24 cellular contexts compared by ENCODE assay signal in the genomic region with DNA sequence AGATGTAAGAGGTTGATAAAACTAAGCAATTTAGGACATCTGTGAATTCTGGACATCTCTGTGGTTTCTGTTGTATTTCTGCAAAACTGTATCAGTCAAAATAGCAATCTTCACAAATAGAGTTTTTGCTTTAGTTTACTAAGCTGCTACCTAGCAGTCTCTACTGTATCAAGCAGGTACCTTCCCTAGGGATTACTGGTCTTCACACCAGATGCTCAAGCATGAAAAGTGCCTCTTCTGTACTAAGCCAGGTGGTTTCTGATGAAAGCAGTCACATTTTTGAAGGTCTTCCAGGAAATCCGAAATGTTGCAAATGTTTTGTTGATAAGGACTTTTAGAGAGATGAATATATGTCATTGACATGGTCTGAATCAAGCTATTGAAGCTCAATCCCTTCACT.
A peak's percentile ranks its signal among the peaks of the same experiment; 100 is the strongest.
DNase-seq lines count a peak whose midpoint lies in the region; ATAC-seq and TF ChIP-seq lines count a peak whose summit lies in the region.
"Had no signal": no experiment of that assay in that cellular context is flagged by ENCODE, and none has a peak within 500 bp of the region (broad histone marks: within the 10 kb centered on the region; RNA-seq: fewer than 3 reads in every experiment).

No MANE protein-coding gene starts in this region.

- no peak for TF ChIP-seq CTCF in vagina (IDR thresholded peaks at IDR 0.05)

- H4K20me1 ChIP-seq in BLaER1, result no peaks in the 10 kb centered on the region

- H3K27me3 ChIP-seq in BLaER1 (no peaks in the 10 kb centered on the region), vagina (no peaks in the 10 kb centered on the region)
- H3K27me3 ChIP-seq: heart left ventricle, tibial artery had no signal

- no peaks in the 10 kb centered on the region for H3K36me3 ChIP-seq in BLaER1
- no peaks in the 10 kb centered on the region for H3K36me3 ChIP-seq in vagina
- H3K36me3 ChIP-seq: heart left ventricle, left ventricle myocardium inferior, tibial artery had no signal

- H3K9me3 ChIP-seq in BLaER1, result peaks cover 7% of the 10 kb centered on the region
- no peaks in the 10 kb centered on the region for H3K9me3 ChIP-seq in vagina
- H3K9me3 ChIP-seq: tibial artery had no signal

- TF ChIP-seq POLR2A in vagina (IDR thresholded peaks at IDR 0.05), result no peak

- peak overlapping the region; percentile 64; the same call in 1 of the 2 replicates for H3K27ac ChIP-seq in BLaER1
- no peak overlapping the region for H3K27ac ChIP-seq in vagina
- H3K27ac ChIP-seq: heart left ventricle, left ventricle myocardium inferior, tibial artery, VCaP had no signal

- ATAC-seq in GM18868 (IDR thresholded peaks at IDR 0.05; ENCODE audit: unreplicated experiment) (peak; percentile 36), HG03354 (IDR thresholded peaks at IDR 0.05; ENCODE audit: poor library complexity, severe bottlenecking, unreplicated experiment) (peak; percentile 51)
- ATAC-seq: CD8-positive, alpha-beta T cell; GM23338; heart left ventricle; HepG2; right cardiac atrium had no signal

- DNase-seq in NCI-H524 treated with DMSO at 0.1 percent for 48 hours (lab: John Stamatoyannopoulos, UW) (peak; percentile 56), vagina (ENCODE audit: extremely low spot score in 2 of 2) (no peak), NCI-H1417 treated with DMSO at 0.1 percent for 48 hours (lab: John Stamatoyannopoulos, UW) (no peak)
- DNase-seq in stimulated activated CD8-positive, alpha-beta memory T cell treated with anti-CD3 and anti-CD28 coated beads, Interleukin-4, amount 100 ng/mL, for 48 hours, result no peak
- DNase-seq in stimulated activated CD4-positive, alpha-beta T cell treated with anti-CD3 and anti-CD28 coated beads, Interleukin-12 subunit alpha, Interleukin-12 subunit beta, amount 100 ng/mL, for 4 hours, result no peak
- DNase-seq: activated CD4-positive, alpha-beta T cell treated with anti-CD3 and anti-CD28 coated beads for 4 hours; AML-193; amniotic stem cell; CD8-positive, alpha-beta T cell; heart left ventricle; left ventricle myocardium inferior; NCI-H1436; NCI-H526 treated with DMSO at 0.1 percent for 48 hours; posterior cingulate gyrus; right cardiac atrium; stimulated activated CD4-positive, alpha-beta T cell treated with anti-CD3 and anti-CD28 coated beads, Interleukin-2, amount 100 ng/mL, for 24 hours; T-helper 9 cell; tibial artery had no signal

- H3K4me3 ChIP-seq in BLaER1 (no peak overlapping the region), vagina (no peak overlapping the region)
- H3K4me3 ChIP-seq: GM23338, heart left ventricle, left ventricle myocardium inferior, tibial artery had no signal

- no peak overlapping the region for H3K9ac ChIP-seq in BLaER1

- intact Hi-C loops in vagina (cut with DNase I), result no loop called here

- H3K4me1 ChIP-seq in BLaER1 (peaks cover 33% of the 10 kb centered on the region), vagina (no peaks in the 10 kb centered on the region)
- H3K4me1 ChIP-seq: heart left ventricle, left ventricle myocardium inferior, tibial artery had no signal

- H3K4me2 ChIP-seq in BLaER1, result peak overlapping the region; percentile 67
- H3K4me2 ChIP-seq: GM23338 had no signal
